8 cellular contexts compared by ENCODE assay signal in the genomic region with DNA sequence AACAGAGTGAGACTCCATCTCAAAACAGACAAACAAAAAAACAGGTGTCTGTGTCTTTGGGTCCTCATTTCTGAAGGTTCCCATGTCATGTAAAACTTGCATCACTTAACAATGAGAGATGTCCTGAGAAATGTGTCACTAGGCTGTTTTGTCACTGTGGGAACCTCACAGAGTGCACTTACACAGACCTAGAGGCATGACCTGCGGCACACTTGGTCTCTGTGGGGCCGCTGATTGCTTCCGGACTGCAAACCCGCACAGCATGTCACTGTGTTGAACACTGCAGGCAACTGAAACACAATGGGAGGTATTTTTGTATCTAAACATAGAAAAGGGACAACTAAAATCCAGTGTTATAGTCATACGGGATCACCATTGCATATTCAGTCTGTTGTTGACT. TPM values are rescaled to one million over a fixed set of nuclear protein-coding genes. Genes with fewer than 3 reads are reported as not detected.
DNase-seq lines count a peak whose midpoint lies in the region; ATAC-seq and TF ChIP-seq lines count a peak whose summit lies in the region.

No MANE protein-coding gene starts in this region.

- peaks cover 38% of the 10 kb centered on the region for H3K4me1 Mint-ChIP-seq in activated naive CD4-positive, alpha-beta T cell treated with anti-CD3 and anti-CD28 coated beads for 36 hours (ENCODE audit: low read depth)
- H3K4me1 Mint-ChIP-seq in activated B cell treated with CpG ODN at 0.5 μM for 24 hours: peaks cover 12% of the 10 kb centered on the region

- H3K4me1 ChIP-seq in skeletal muscle satellite cell (ENCODE audit: control insufficient read depth, insufficient read depth, low read length): peaks cover 10% of the 10 kb centered on the region

- H3K36me3 Mint-ChIP-seq in activated naive CD4-positive, alpha-beta T cell treated with anti-CD3 and anti-CD28 coated beads for 36 hours (ENCODE audit: low read depth): no peaks in the 10 kb centered on the region
- no peaks in the 10 kb centered on the region for H3K36me3 Mint-ChIP-seq in activated B cell treated with CpG ODN at 0.5 μM for 24 hours (ENCODE audit: low read depth)

- H3K27me3 ChIP-seq in skeletal muscle satellite cell (ENCODE audit: control insufficient read depth, insufficient read depth, low read length): no peaks in the 10 kb centered on the region

- H3K9me3 Mint-ChIP-seq in activated naive CD4-positive, alpha-beta T cell treated with anti-CD3 and anti-CD28 coated beads for 36 hours: no peaks in the 10 kb centered on the region
- H3K9me3 Mint-ChIP-seq in activated B cell treated with CpG ODN at 0.5 μM for 24 hours: no peaks in the 10 kb centered on the region

- H3K36me3 ChIP-seq in skeletal muscle satellite cell (ENCODE audit: insufficient read depth, low read length): peaks cover 2% of the 10 kb centered on the region

- H3K4me3 Mint-ChIP-seq in activated naive CD4-positive, alpha-beta T cell treated with anti-CD3 and anti-CD28 coated beads for 36 hours: peak overlapping the region; percentile 23
- H3K4me3 Mint-ChIP-seq in activated B cell treated with CpG ODN at 0.5 μM for 24 hours: peak overlapping the region; percentile 33

- DNase-seq in activated naive CD4-positive, alpha-beta T cell treated with anti-CD3 and anti-CD28 coated beads for 36 hours: peak; percentile 13
- no peak for DNase-seq in activated naive CD4-positive, alpha-beta T cell treated with Interleukin-2 at 50 U/mL for 16 hours
- no peak for DNase-seq in activated B cell treated with CpG ODN at 0.5 μM for 24 hours
- no peak for DNase-seq in NCI-H2029 (lab: John Stamatoyannopoulos, UW)
- no peak for DNase-seq in stimulated activated naive CD4-positive, alpha-beta T cell (lab: John Stamatoyannopoulos, UW)
- DNase-seq in NCI-H2196 (lab: John Stamatoyannopoulos, UW; ENCODE audit: unreplicated experiment): no peak

- CTCF ChIA-PET in activated naive CD4-positive, alpha-beta T cell treated with anti-CD3 and anti-CD28 coated beads for 36 hours (lab: Charles Lee): no interaction called here
- CTCF ChIA-PET in activated B cell treated with CpG ODN at 0.5 μM for 24 hours (lab: Charles Lee): no interaction called here

- peak; percentile 48 for ATAC-seq in HG02943 (IDR thresholded peaks at IDR 0.05; ENCODE audit: low read depth, unreplicated experiment)
- ATAC-seq in activated B cell treated with CpG ODN at 0.5 μM for 24 hours (ENCODE audit: low read depth): peak; percentile 38

- no peak for TF ChIP-seq CTCF in activated B cell treated with CpG ODN at 0.5 μM for 24 hours (IDR thresholded peaks at IDR 0.05)

- intact Hi-C loops in activated naive CD4-positive, alpha-beta T cell treated with anti-CD3 and anti-CD28 coated beads for 36 hours (cut with micrococcal nuclease): no loop called here
- intact Hi-C loops in activated B cell treated with CpG ODN at 0.5 μM for 24 hours (cut with micrococcal nuclease): no loop called here

- POLR2A ChIA-PET in activated B cell treated with CpG ODN at 0.5 μM for 24 hours (lab: Charles Lee): no interaction called here

- no peaks in the 10 kb centered on the region for H3K9me3 ChIP-seq in skeletal muscle satellite cell (replicated peaks; ENCODE audit: low read length)

- H3K27ac Mint-ChIP-seq in activated naive CD4-positive, alpha-beta T cell treated with anti-CD3 and anti-CD28 coated beads for 36 hours: no peak overlapping the region
- H3K27ac Mint-ChIP-seq in activated B cell treated with CpG ODN at 0.5 μM for 24 hours: no peak overlapping the region

- peak overlapping the region; percentile 85 for H3K4me2 ChIP-seq in skeletal muscle satellite cell (ENCODE audit: low read length)

- peak overlapping the region; percentile 53 for H3K9ac ChIP-seq in skeletal muscle satellite cell (ENCODE audit: low read depth, low read length)

- peaks cover 14% of the 10 kb centered on the region for H3K27me3 Mint-ChIP-seq in activated naive CD4-positive, alpha-beta T cell treated with anti-CD3 and anti-CD28 coated beads for 36 hours (ENCODE audit: low read depth)
- peaks cover 36% of the 10 kb centered on the region for H3K27me3 Mint-ChIP-seq in activated B cell treated with CpG ODN at 0.5 μM for 24 hours

- H3K4me3 ChIP-seq in skeletal muscle satellite cell (ENCODE audit: low read length): peak overlapping the region; percentile 65

RNA-seq across cellular contexts. Expression of a gene that starts 42.3 kb away (rescaled TPM):
- 1 to 10 TPM; 8.3 to 8.6 TPM for total RNA-seq in activated naive CD4-positive, alpha-beta T cell treated with anti-CD3 and anti-CD28 coated beads for 36 hours
- 7.1 and 8.8 TPM in 2 replicates for total RNA-seq in activated B cell treated with CpG ODN at 0.5 μM for 24 hours
- total RNA-seq in skeletal muscle satellite cell (2012; rRNA removed): 34.0 and 34.5 TPM in 2 replicates
